In genomic region chr5:621341-621761, GRCh38 we compare ENCODE assay signal across 25 cellular contexts. TPM values are rescaled to one million over a fixed set of nuclear protein-coding genes. Genes with fewer than 3 reads are reported as not detected.
A peak's percentile ranks its signal among the peaks of the same experiment; 100 is the strongest.
DNase-seq lines count a peak whose midpoint lies in the region; ATAC-seq and TF ChIP-seq lines count a peak whose summit lies in the region.
"Had no signal": no experiment of that assay in that cellular context is flagged by ENCODE, and none has a peak within 500 bp of the region (broad histone marks: within the 10 kb centered on the region; RNA-seq: fewer than 3 reads in every experiment).

No MANE protein-coding gene starts in this region.

- H3K27me3 ChIP-seq in endodermal cell (ENCODE audit: control insufficient read depth, insufficient read depth, low read length, poor library complexity, severe bottlenecking), result no peaks in the 10 kb centered on the region
- no peaks in the 10 kb centered on the region for H3K27me3 ChIP-seq in upper lobe of left lung
- H3K27me3 ChIP-seq: SJSA1 had no signal

- no peak for TF ChIP-seq POLR2A in upper lobe of left lung (IDR thresholded peaks at IDR 0.05)

- H3K4me1 ChIP-seq in endodermal cell (ENCODE audit: control insufficient read depth, insufficient read depth, low read length), result no peaks in the 10 kb centered on the region
- no peaks in the 10 kb centered on the region for H3K4me1 ChIP-seq in upper lobe of left lung
- H3K4me1 ChIP-seq: SJSA1 had no signal

- peaks cover 6 to 7% of the 10 kb centered on the region in 2 donors for H3K4me1 Mint-ChIP-seq in natural killer cell treated with Interleukin-12 subunit alpha and Interleukin-12 subunit beta and Interleukin-15 and Interleukin-18, amount 100 ng/mL, for 72 hours (ENCODE audit: low read depth in 2 of 2)
- H3K4me1 Mint-ChIP-seq in natural killer cell (peaks cover 0 to 3% of the 10 kb centered on the region in 2 donors), endodermal cell (no peaks in the 10 kb centered on the region)
- H3K4me1 Mint-ChIP-seq: CD14-positive monocyte had no signal

- peaks cover 35% of the 10 kb centered on the region for H3K36me3 ChIP-seq in endodermal cell (ENCODE audit: control insufficient read depth, insufficient read depth, low read length)
- peaks cover 12 to 50% (median 33%) of the 10 kb centered on the region in 4 donors for H3K36me3 ChIP-seq in upper lobe of left lung

- H3K27ac ChIP-seq in endodermal cell (ENCODE audit: low read depth, low read length) (no peak overlapping the region), upper lobe of left lung (no peak overlapping the region)
- H3K27ac ChIP-seq: HL-60, SJSA1 had no signal

- DNase-seq in natural killer cell treated with Interleukin-12 subunit alpha and Interleukin-12 subunit beta and Interleukin-15 and Interleukin-18, amount 100 ng/mL, for 72 hours (ENCODE audit: low spot score), result peak; percentile 23
- DNase-seq in natural killer cell, result no peak
- no peak for DNase-seq in endodermal cell
- peak; percentile 64 for DNase-seq in mesenteric fat pad (ENCODE audit: low spot score)
- peak; percentile 9 to 39 for DNase-seq in upper lobe of left lung
- no peak for DNase-seq in NCI-H128 (lab: John Stamatoyannopoulos, UW; ENCODE audit: unreplicated experiment)
- DNase-seq: DMS 273 treated with DMSO at 0.1 percent for 48 hours, DMS79, EL, GDM1, Karpas-422, NCI-H1092, NCI-H1436 treated with DMSO at 0.1 percent for 48 hours, NCI-H1930, NCI-H2107, NCI-H524, NCI-H748 treated with DMSO at 0.1 percent for 48 hours had no signal

- no peak overlapping the region for H3K9ac ChIP-seq in endodermal cell (ENCODE audit: extremely low read depth, low read length, poor library complexity, severe bottlenecking)

- 96% methylated on average over 15 to 16 of the region's 16 CpGs for WGBS in endodermal cell (ENCODE audit: insufficient coverage in 1 of 2, insufficient read length in 1 of 2), 2 experiments
- WGBS in upper lobe of left lung, 2 donors, result 96 to 97% methylated on average over 11 to 16 of the region's 16 CpGs

- peaks cover 4% of the 10 kb centered on the region for H3K36me3 Mint-ChIP-seq in natural killer cell treated with Interleukin-12 subunit alpha and Interleukin-12 subunit beta and Interleukin-15 and Interleukin-18, amount 100 ng/mL, for 72 hours
- H3K36me3 Mint-ChIP-seq in natural killer cell (no peaks in the 10 kb centered on the region), endodermal cell (ENCODE audit: low read depth) (peaks cover 51% of the 10 kb centered on the region)

- H3K27ac Mint-ChIP-seq in natural killer cell treated with Interleukin-12 subunit alpha and Interleukin-12 subunit beta and Interleukin-15 and Interleukin-18, amount 100 ng/mL, for 72 hours, result no peak overlapping the region
- no peak overlapping the region for H3K27ac Mint-ChIP-seq in natural killer cell
- H3K27ac Mint-ChIP-seq in endodermal cell, result peak overlapping the region; percentile 37
- H3K27ac Mint-ChIP-seq: CD14-positive monocyte; CD8-positive, alpha-beta memory T cell had no signal

- ATAC-seq in natural killer cell treated with Interleukin-12 subunit alpha and Interleukin-12 subunit beta and Interleukin-15 and Interleukin-18, amount 100 ng/mL, for 72 hours, result no peak
- ATAC-seq in natural killer cell, result no peak
- ATAC-seq in upper lobe of left lung (ENCODE audit: low FRiP score in 2 of 2), result no peak
- ATAC-seq in GM21447 (IDR thresholded peaks at IDR 0.05; ENCODE audit: unreplicated experiment), result no peak
- ATAC-seq in HG02885 (IDR thresholded peaks at IDR 0.05; ENCODE audit: poor library complexity, unreplicated experiment), result no peak
- ATAC-seq: GM12878, HCT116 had no signal

- TF ChIP-seq CTCF in natural killer cell (IDR thresholded peaks at IDR 0.05) (no peak), endodermal cell (conservative IDR thresholded peaks at IDR 0.05) (no peak), upper lobe of left lung (IDR thresholded peaks at IDR 0.05) (no peak)

- no peak overlapping the region for H3K4me3 Mint-ChIP-seq in natural killer cell treated with Interleukin-12 subunit alpha and Interleukin-12 subunit beta and Interleukin-15 and Interleukin-18, amount 100 ng/mL, for 72 hours
- H3K4me3 Mint-ChIP-seq in natural killer cell (no peak overlapping the region), endodermal cell (no peak overlapping the region)
- H3K4me3 Mint-ChIP-seq: CD14-positive monocyte; CD8-positive, alpha-beta memory T cell had no signal

- TF ChIP-seq EP300 in upper lobe of left lung (IDR thresholded peaks at IDR 0.05), result no peak

- intact Hi-C loops in natural killer cell (cut with micrococcal nuclease), result no loop called here

- H3K27me3 Mint-ChIP-seq in natural killer cell treated with Interleukin-12 subunit alpha and Interleukin-12 subunit beta and Interleukin-15 and Interleukin-18, amount 100 ng/mL, for 72 hours, result no peaks in the 10 kb centered on the region
- H3K27me3 Mint-ChIP-seq in natural killer cell (ENCODE audit: low read depth in 2 of 2) (no peaks in the 10 kb centered on the region), endodermal cell (ENCODE audit: insufficient read depth) (no peaks in the 10 kb centered on the region)

- H3K9me3 Mint-ChIP-seq in natural killer cell treated with Interleukin-12 subunit alpha and Interleukin-12 subunit beta and Interleukin-15 and Interleukin-18, amount 100 ng/mL, for 72 hours, result no peaks in the 10 kb centered on the region
- H3K9me3 Mint-ChIP-seq in natural killer cell (no peaks in the 10 kb centered on the region), endodermal cell (no peaks in the 10 kb centered on the region)
- H3K9me3 Mint-ChIP-seq: CD14-positive monocyte; CD8-positive, alpha-beta memory T cell had no signal

- H3K4me3 ChIP-seq in endodermal cell (ENCODE audit: low read length) (no peak overlapping the region), upper lobe of left lung (no peak overlapping the region)
- H3K4me3 ChIP-seq: GM12878, SJSA1 had no signal

- H3K9me3 ChIP-seq in endodermal cell (ENCODE audit: control insufficient read depth, low read length) (no peaks in the 10 kb centered on the region), upper lobe of left lung (no peaks in the 10 kb centered on the region)
- H3K9me3 ChIP-seq: SJSA1 had no signal

RNA-seq across cellular contexts. Expression of gene CEP72, which starts 9.2 kb away (rescaled TPM):
- 10 to 100 TPM; 15.3 to 58.1 TPM for total RNA-seq in natural killer cell treated with Interleukin-12 subunit alpha and Interleukin-12 subunit beta and Interleukin-15 and Interleukin-18, amount 100 ng/mL, for 72 hours
- total RNA-seq in natural killer cell, result 10 to 100 TPM; 12.2 to 15.1 (median 12.3) TPM
- total RNA-seq in endodermal cell, result 10 to 100 TPM; 35.6 to 36.5 TPM
- polyA plus RNA-seq in endodermal cell (2013, experiment 1 of 2), result 16.6 TPM
- polyA plus RNA-seq in endodermal cell (2013, experiment 2 of 2), result 18.2 TPM
- 2.0 TPM for total RNA-seq in mesenteric fat pad
- total RNA-seq in upper lobe of left lung, result 10 to 100 TPM in 2 of 6 donors, 1 to 10 TPM in 4; 6.8 to 21.0 (median 9.4) TPM

Comparison
In these comparisons a context has a peak if more than half of its experiments do, and no peak if none do; other contexts are left out.
1. DNase-seq: peak in natural killer cell treated with Interleukin-12 subunit alpha and Interleukin-12 subunit beta and Interleukin-15 and Interleukin-18, amount 100 ng/mL, for 72 hours (single experiment), mesenteric fat pad (single experiment) and upper lobe of left lung (2 of 2); none in natural killer cell (single experiment), endodermal cell (single experiment) and NCI-H128 (single experiment).